In genomic region chr11:59839615-59840014, GRCh38 we compare ENCODE assay signal across 22 cellular contexts.
"Had no signal": no experiment of that assay in that cellular context is flagged by ENCODE, and none has a peak within 500 bp of the region (broad histone marks: within the 10 kb centered on the region; RNA-seq: fewer than 3 reads in every experiment).

No MANE protein-coding gene starts in this region.

- DNase-seq: colonic mucosa; cortex of kidney; effector CD8-positive, alpha-beta T cell; effector memory CD8-positive, alpha-beta T cell; endodermal cell; erythroblast; esophagus squamous epithelium; foreskin fibroblast; foreskin melanocyte; gastrocnemius medialis; glutamatergic neuron; head of caudate nucleus; heart right ventricle; hippocampal formation; left cardiac atrium; left lung; left ventricle myocardium superior; lower lobe of right lung; mesenchymal stem cell; mucosa of descending colon; naive B cell had no signal

- ATAC-seq: effector memory CD8-positive, alpha-beta T cell; esophagus mucosa; gastrocnemius medialis; heart right ventricle; left cardiac atrium; left lung; left ventricle myocardium superior; lower lobe of right lung; mucosa of descending colon had no signal
